Comparison of ENCODE assay signal across 36 cellular contexts in the genomic region with DNA sequence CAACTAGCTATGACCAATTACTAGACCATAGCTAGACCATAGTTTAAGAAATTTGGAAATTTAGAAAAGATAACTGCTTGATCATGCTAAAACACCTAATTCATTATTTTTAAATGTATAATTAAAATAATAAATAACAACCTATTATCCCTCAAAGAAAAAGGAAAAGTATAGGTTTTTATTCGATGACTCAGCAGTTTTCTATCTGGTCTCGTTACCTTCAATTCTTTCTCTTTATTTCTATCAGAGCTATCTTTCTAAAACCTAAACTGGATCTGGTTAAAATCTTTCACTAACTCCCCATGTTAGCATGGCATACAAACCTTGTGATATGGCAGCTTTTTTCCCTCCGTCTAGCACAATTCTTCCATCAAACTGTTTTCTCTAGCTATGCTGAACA. TPM values are rescaled to one million over a fixed set of nuclear protein-coding genes. Genes with fewer than 3 reads are reported as not detected.
"Had no signal": no experiment of that assay in that cellular context is flagged by ENCODE, and none has a peak within 500 bp of the region (broad histone marks: within the 10 kb centered on the region; RNA-seq: fewer than 3 reads in every experiment).

No MANE protein-coding gene starts in this region.

- H3K4me1 Mint-ChIP-seq: activated CD4-positive, alpha-beta T cell treated with anti-CD3 and anti-CD28 coated beads for 36 hours; activated CD8-positive, alpha-beta memory T cell treated with anti-CD3 and anti-CD28 coated beads, Interleukin-2, amount 10 ng/mL, durations not matched to agents 7 days and 5 days; activated naive CD8-positive, alpha-beta T cell treated with anti-CD3 and anti-CD28 coated beads, Interleukin-2, amount 50 U/mL, for 24 hours; brain; T-helper 17 cell had no signal

- ATAC-seq: activated CD4-positive, alpha-beta T cell treated with anti-CD3 and anti-CD28 coated beads for 36 hours; activated CD8-positive, alpha-beta memory T cell treated with anti-CD3 and anti-CD28 coated beads, Interleukin-2, amount 10 ng/mL, durations not matched to agents 7 days and 5 days; activated CD8-positive, alpha-beta T cell treated with anti-CD3 and anti-CD28 coated beads, Interleukin-2, amount 10 ng/mL, durations not matched to agents 7 days and 5 days; activated naive CD8-positive, alpha-beta T cell treated with anti-CD3 and anti-CD28 coated beads, Interleukin-2, amount 50 U/mL, for 24 hours; gastroesophageal sphincter; T-helper 17 cell had no signal

- DNase-seq: activated CD4-positive, alpha-beta memory T cell treated with anti-CD3 and anti-CD28 coated beads for 36 hours; activated CD4-positive, alpha-beta T cell treated with anti-CD3 and anti-CD28 coated beads for 36 hours; activated CD4-positive, alpha-beta T cell treated with anti-CD3 and anti-CD28 coated beads, Interleukin-2, amount 10 ng/mL, durations not matched to agents 24 days and 14 days; activated CD4-positive, CD25-positive, alpha-beta regulatory T cell; activated CD4-positive, CD25-positive, alpha-beta regulatory T cell treated with anti-CD3 and anti-CD28 coated beads, Interleukin-2, amount 50 U/mL, for 72 hours; activated CD8-positive, alpha-beta memory T cell treated with anti-CD3 and anti-CD28 coated beads, Interleukin-2, amount 10 ng/mL, durations not matched to agents 7 days and 5 days; activated CD8-positive, alpha-beta memory T cell treated with anti-CD3 and anti-CD28 coated beads, Interleukin-2, amount 50 U/mL, for 4 hours; activated CD8-positive, alpha-beta T cell treated with anti-CD3 and anti-CD28 coated beads, Interleukin-2, amount 10 ng/mL, durations not matched to agents 7 days and 5 days; activated effector memory CD4-positive, alpha-beta T cell treated with anti-CD3 and anti-CD28 coated beads, Interleukin-2, amount 50 U/mL, for 16 hours; activated naive CD4-positive, alpha-beta T cell treated with anti-CD3 and anti-CD28 coated beads for 36 hours; activated naive CD8-positive, alpha-beta T cell treated with anti-CD3 and anti-CD28 coated beads for 36 hours; activated naive CD8-positive, alpha-beta T cell treated with anti-CD3 and anti-CD28 coated beads, Interleukin-2, amount 50 U/mL, for 24 hours; activated T-cell treated with anti-CD3 and anti-CD28 coated beads, Interleukin-2, amount 50 U/mL, for 1 hour; activated T-cell treated with anti-CD3 and anti-CD28 coated beads, Interleukin-2, amount 50 U/mL, for 48 hours; adrenal gland; amygdala; central memory CD4-positive, alpha-beta T cell; cerebellar nuclear complex; colonic mucosa; effector CD8-positive, alpha-beta T cell; esophagus squamous epithelium; foreskin melanocyte; head of caudate nucleus; T-helper 17 cell; T1000; WERI-Rb-1 had no signal

- H3K4me1 ChIP-seq: adrenal gland, ascending aorta, breast epithelium, colonic mucosa, esophagus squamous epithelium, gastroesophageal sphincter had no signal

- H3K27me3 ChIP-seq: adrenal gland, ascending aorta, breast epithelium, cardiac muscle cell, colonic mucosa, esophagus squamous epithelium, gastroesophageal sphincter had no signal

- H3K4me3 Mint-ChIP-seq: activated CD4-positive, alpha-beta memory T cell treated with anti-CD3 and anti-CD28 coated beads for 36 hours; activated CD4-positive, alpha-beta T cell treated with anti-CD3 and anti-CD28 coated beads for 36 hours; activated CD4-positive, alpha-beta T cell treated with anti-CD3 and anti-CD28 coated beads, Interleukin-2, amount 10 ng/mL, durations not matched to agents 24 days and 14 days; activated CD8-positive, alpha-beta memory T cell treated with anti-CD3 and anti-CD28 coated beads, Interleukin-2, amount 10 ng/mL, durations not matched to agents 7 days and 5 days; activated CD8-positive, alpha-beta T cell treated with anti-CD3 and anti-CD28 coated beads, Interleukin-2, amount 10 ng/mL, durations not matched to agents 7 days and 5 days; activated naive CD4-positive, alpha-beta T cell treated with anti-CD3 and anti-CD28 coated beads for 36 hours; activated naive CD4-positive, alpha-beta T cell treated with anti-CD3 and anti-CD28 coated beads, Interleukin-2, amount 50 U/mL, for 24 hours; activated naive CD8-positive, alpha-beta T cell treated with anti-CD3 and anti-CD28 coated beads for 36 hours; activated naive CD8-positive, alpha-beta T cell treated with anti-CD3 and anti-CD28 coated beads, Interleukin-2, amount 50 U/mL, for 24 hours; activated T-helper 1 cell treated with anti-CD3 and anti-CD28 coated beads, Interleukin-12 subunit alpha, Interleukin-12 subunit beta, Interleukin-2, Interleukin-4 antibody, amounts not matched to agents 30 ng/mL and 10 ng/mL and 1 ng/mL, durations not matched to agents 14 hours and 24 hours and 36 hours; brain; T-helper 17 cell; T-helper 2 cell treated with Interferon-gamma antibody and Interleukin-4, amounts not matched to agents 5 μg/mL and 100 μg/mL, for 36 hours had no signal

- H3K36me3 ChIP-seq: adrenal gland, ascending aorta, breast epithelium, cardiac muscle cell, colonic mucosa, gastroesophageal sphincter, WERI-Rb-1 had no signal

- H3K27ac ChIP-seq: adrenal gland, ascending aorta, breast epithelium, cardiac muscle cell, colonic mucosa, epithelial cell of prostate, esophagus squamous epithelium, gastroesophageal sphincter, WERI-Rb-1 had no signal

- H3K27me3 Mint-ChIP-seq: activated CD4-positive, alpha-beta memory T cell treated with anti-CD3 and anti-CD28 coated beads for 36 hours; activated CD4-positive, alpha-beta T cell treated with anti-CD3 and anti-CD28 coated beads for 36 hours; activated CD4-positive, alpha-beta T cell treated with anti-CD3 and anti-CD28 coated beads, Interleukin-2, amount 10 ng/mL, durations not matched to agents 24 days and 14 days; activated CD8-positive, alpha-beta memory T cell treated with anti-CD3 and anti-CD28 coated beads, Interleukin-2, amount 10 ng/mL, durations not matched to agents 7 days and 5 days; activated naive CD4-positive, alpha-beta T cell treated with anti-CD3 and anti-CD28 coated beads, Interleukin-2, amount 50 U/mL, for 24 hours; activated naive CD8-positive, alpha-beta T cell treated with anti-CD3 and anti-CD28 coated beads for 36 hours; activated naive CD8-positive, alpha-beta T cell treated with anti-CD3 and anti-CD28 coated beads, Interleukin-2, amount 50 U/mL, for 24 hours; brain; T-helper 17 cell had no signal

- H3K27ac Mint-ChIP-seq: activated CD4-positive, alpha-beta memory T cell treated with anti-CD3 and anti-CD28 coated beads for 36 hours; activated CD4-positive, alpha-beta T cell treated with anti-CD3 and anti-CD28 coated beads for 36 hours; activated CD4-positive, alpha-beta T cell treated with anti-CD3 and anti-CD28 coated beads, Interleukin-2, amount 10 ng/mL, durations not matched to agents 24 days and 14 days; activated CD8-positive, alpha-beta memory T cell treated with anti-CD3 and anti-CD28 coated beads, Interleukin-2, amount 10 ng/mL, durations not matched to agents 7 days and 5 days; activated CD8-positive, alpha-beta T cell treated with anti-CD3 and anti-CD28 coated beads, Interleukin-2, amount 10 ng/mL, durations not matched to agents 7 days and 5 days; activated naive CD4-positive, alpha-beta T cell treated with anti-CD3 and anti-CD28 coated beads for 36 hours; activated naive CD4-positive, alpha-beta T cell treated with anti-CD3 and anti-CD28 coated beads, Interleukin-2, amount 50 U/mL, for 24 hours; activated naive CD8-positive, alpha-beta T cell treated with anti-CD3 and anti-CD28 coated beads for 36 hours; activated naive CD8-positive, alpha-beta T cell treated with anti-CD3 and anti-CD28 coated beads, Interleukin-2, amount 50 U/mL, for 24 hours; activated T-helper 1 cell treated with anti-CD3 and anti-CD28 coated beads, Interleukin-12 subunit alpha, Interleukin-12 subunit beta, Interleukin-2, Interleukin-4 antibody, amounts not matched to agents 30 ng/mL and 10 ng/mL and 1 ng/mL, durations not matched to agents 14 hours and 24 hours and 36 hours; activated T-helper 2 cell treated with anti-CD3 and anti-CD28 coated beads, Interferon-gamma antibody, Interleukin-2, Interleukin-4, amounts not matched to agents 10 μg/mL and 5 μg/mL and 100 μg/mL, durations not matched to agents 14 hours and 24 hours and 36 hours; T-helper 17 cell; T-helper 2 cell treated with Interferon-gamma antibody and Interleukin-4, amounts not matched to agents 5 μg/mL and 100 μg/mL, for 36 hours had no signal

- H3K9me3 Mint-ChIP-seq: activated CD4-positive, alpha-beta T cell treated with anti-CD3 and anti-CD28 coated beads, Interleukin-2, amount 10 ng/mL, durations not matched to agents 24 days and 14 days had no signal

- H3K4me3 ChIP-seq: adrenal gland, ascending aorta, breast epithelium, cardiac muscle cell, colonic mucosa, esophagus squamous epithelium, gastroesophageal sphincter had no signal

- H3K9me3 ChIP-seq: adrenal gland, ascending aorta, breast epithelium, colonic mucosa, esophagus squamous epithelium, gastroesophageal sphincter had no signal

RNA-seq across cellular contexts. Expression of a gene that starts 45.5 kb away (rescaled TPM):
- total RNA-seq: activated CD8-positive, alpha-beta T cell treated with anti-CD3 and anti-CD28 coated beads, Interleukin-2, amount 10 ng/mL, durations not matched to agents 7 days and 5 days; T-helper 17 cell had no signal
